ENCODE assay signal across 10 cellular contexts in the genomic region with DNA sequence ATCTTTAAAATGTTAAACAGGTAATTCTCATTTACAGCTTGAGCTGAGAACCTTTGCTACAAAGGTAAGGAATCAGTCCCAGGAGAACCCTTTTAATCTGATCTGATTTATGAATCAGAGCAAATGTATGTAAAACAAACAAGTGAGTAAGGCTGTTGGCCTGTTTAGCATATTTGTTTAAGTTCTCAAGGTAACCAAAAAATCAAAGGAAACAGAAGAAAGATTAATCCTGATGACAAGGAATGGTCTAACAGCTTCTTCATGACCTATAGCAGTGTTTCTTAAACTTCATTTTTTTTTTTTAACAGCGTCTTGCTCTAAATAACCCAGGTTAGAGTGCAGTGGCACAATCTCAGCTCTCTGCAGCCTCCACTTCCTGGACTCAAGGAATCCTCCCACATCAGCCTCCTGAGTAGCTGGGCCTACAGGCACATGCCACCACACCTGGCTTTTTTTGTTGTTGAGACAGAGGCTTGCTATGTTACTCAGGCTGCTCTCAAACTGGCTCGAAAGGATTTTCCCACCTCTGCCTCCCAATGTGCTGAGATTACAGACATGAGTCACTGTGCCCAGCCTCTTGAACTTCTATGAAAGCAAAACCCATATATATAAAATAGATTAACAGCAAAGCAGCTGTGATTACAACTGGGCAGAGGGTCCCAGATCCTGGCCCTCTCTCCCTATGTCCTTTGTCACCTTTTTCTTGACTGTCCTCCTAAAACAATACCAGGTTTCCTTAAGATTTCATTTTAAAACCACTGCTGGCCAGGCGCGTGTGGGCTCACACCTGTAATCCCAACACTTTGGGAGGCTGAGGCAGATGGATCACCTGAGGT. TPM values are rescaled to one million over a fixed set of nuclear protein-coding genes. Genes with fewer than 3 reads are reported as not detected.
DNase-seq lines count a peak whose midpoint lies in the region; ATAC-seq, FAIRE-seq and TF ChIP-seq lines count a peak whose summit lies in the region.
"Had no signal": no experiment of that assay in that cellular context is flagged by ENCODE, and none has a peak within 500 bp of the region (broad histone marks: within the 10 kb centered on the region; RNA-seq: fewer than 3 reads in every experiment).

No MANE protein-coding gene starts in this region.

- peaks cover 6% of the 10 kb centered on the region; the same call in 1 of the 2 replicates for H3K36me3 ChIP-seq in PC-3 (ENCODE audit: low read depth, low read length)
- H3K36me3 ChIP-seq in neural progenitor cell: no peaks in the 10 kb centered on the region

- H3K36me3 Mint-ChIP-seq in neural progenitor cell: peaks cover 14% of the 10 kb centered on the region

- H3F3A ChIP-seq in PC-3 (ENCODE audit: low read length, unreplicated experiment): peaks cover 24% of the 10 kb centered on the region
- H3F3A ChIP-seq in neural progenitor cell (ENCODE audit: low read depth): peaks cover 29% of the 10 kb centered on the region

- H3K4me1 ChIP-seq in A549 (peaks cover 38% of the 10 kb centered on the region), PC-3 (ENCODE audit: insufficient read depth, low read length) (peaks cover 47% of the 10 kb centered on the region), neural progenitor cell (peaks cover 7% of the 10 kb centered on the region)

- TF ChIP-seq CTCF in A549 (IDR thresholded peaks at IDR 0.05) (no peak), PC-3 (conservative IDR thresholded peaks at IDR 0.05; ENCODE audit: low read depth, low read length) (no peak), fibroblast of pulmonary artery (IDR thresholded peaks at IDR 0.05; ENCODE audit: low read length, missing control alignments) (no peak), neural progenitor cell (IDR thresholded peaks at IDR 0.05) (no peak)

- H2AFZ ChIP-seq in PC-3 (ENCODE audit: low read length) (no peak overlapping the region), neural progenitor cell (replicated peaks) (no peak overlapping the region)

- H3K9me3 Mint-ChIP-seq in neural progenitor cell: no peaks in the 10 kb centered on the region
- H3K9me3 Mint-ChIP-seq: CD4-positive, alpha-beta T cell had no signal

- no peak for TF ChIP-seq POLR2A in A549 (IDR thresholded peaks at IDR 0.05; ENCODE audit: low read length)

- H3K9me2 ChIP-seq in PC-3 (replicated peaks; ENCODE audit: low read length): no peaks in the 10 kb centered on the region

- FAIRE-seq in A549 (lab: Jason Lieb, UNC): peak; percentile 67
- FAIRE-seq: frontal cortex had no signal

- TF ChIP-seq EP300 in A549 (IDR thresholded peaks at IDR 0.05): no peak

- no peak overlapping the region for H3K27ac Mint-ChIP-seq in neural progenitor cell
- H3K27ac Mint-ChIP-seq: CD4-positive, alpha-beta T cell had no signal

- H3K4me3 Mint-ChIP-seq in neural progenitor cell: no peak overlapping the region
- H3K4me3 Mint-ChIP-seq: CD4-positive, alpha-beta T cell had no signal

- ATAC-seq in A549 (peak; percentile 34 to 39; a peak in 5 of 6 replicates), PC-3 (peak; percentile 64)

- H3K4me1 Mint-ChIP-seq in neural progenitor cell: peaks cover 4% of the 10 kb centered on the region

- H3K27ac ChIP-seq in A549: peak overlapping the region; percentile 48 to 77
- peak overlapping the region; percentile 96 for H3K27ac ChIP-seq in PC-3 (ENCODE audit: low read length)
- H3K27ac ChIP-seq in neural progenitor cell: no peak overlapping the region

- CTCF ChIA-PET in A549 (lab: Yijun Ruan, JAX) (interaction anchor here (0.5 to 5.2 kb wide), 10 partner anchors 10 to 89 kb away, joined by 3 to 26 read pairs (median 5); partner anchors contain the start of gene NT5C), PC-3 (lab: Charles Lee) (interaction anchor here (0.6 to 1.6 kb wide), 2 partner anchors 42 to 697 kb away, joined by 3 to 7 read pairs; no protein-coding TSS in a partner anchor)

- H3K4me3 ChIP-seq in A549: no peak overlapping the region
- peak overlapping the region; percentile 16; the same call in 1 of the 2 replicates for H3K4me3 ChIP-seq in PC-3 (ENCODE audit: low read length)
- H3K4me3 ChIP-seq in fibroblast of pulmonary artery (replicated peaks; ENCODE audit: low read depth, low read length): no peak overlapping the region
- no peak overlapping the region for H3K4me3 ChIP-seq in neural progenitor cell

- peaks cover 5% of the 10 kb centered on the region for H3K27me3 Mint-ChIP-seq in neural progenitor cell (ENCODE audit: insufficient read depth, low read depth)
- H3K27me3 Mint-ChIP-seq: CD4-positive, alpha-beta T cell had no signal

- TSS peak; percentile 49 for BruUV-seq in PC-3 (replicated peaks; lab: Mats Ljungman, UMichigan)

- peak overlapping the region; percentile 59 for H3K4me2 ChIP-seq in A549
- peak overlapping the region; percentile 68 for H3K4me2 ChIP-seq in PC-3 (ENCODE audit: low read length)
- H3K4me2 ChIP-seq in neural progenitor cell: no peak overlapping the region

- DNase-seq in A549 (ENCODE audit: low read depth in 1 of 2, low spot score in 1 of 2): peak in 1 of 2 experiments; percentile 73
- DNase-seq in PC-3: peak; percentile 98
- peak; percentile 44 for DNase-seq in fibroblast of pulmonary artery (ENCODE audit: low read depth)
- no peak for DNase-seq in neural progenitor cell (ENCODE audit: low spot score)
- no peak for DNase-seq in NCI-H1105 (lab: John Stamatoyannopoulos, UW)
- no peak for DNase-seq in DMS79 (lab: John Stamatoyannopoulos, UW)
- DNase-seq: NCI-H1436, substantia nigra had no signal

- H3K79me2 ChIP-seq in PC-3 (ENCODE audit: low read length): peaks cover 17% of the 10 kb centered on the region
- H3K79me2 ChIP-seq in neural progenitor cell (ENCODE audit: low read depth): no peaks in the 10 kb centered on the region

- H3K27me3 ChIP-seq in PC-3 (ENCODE audit: low read length) (no peaks in the 10 kb centered on the region), neural progenitor cell (no peaks in the 10 kb centered on the region)

- H3K9ac ChIP-seq in PC-3 (ENCODE audit: low read length): peak overlapping the region; percentile 76
- H3K9ac ChIP-seq in neural progenitor cell: no peak overlapping the region

- intact Hi-C loops in PC-3 (cut with micrococcal nuclease): no loop called here

- no peaks in the 10 kb centered on the region for H3K9me3 ChIP-seq in A549
- H3K9me3 ChIP-seq in PC-3 (ENCODE audit: low read length): no peaks in the 10 kb centered on the region
- no peaks in the 10 kb centered on the region for H3K9me3 ChIP-seq in neural progenitor cell (ENCODE audit: low read depth)

- POLR2A ChIA-PET in A549 (lab: Yijun Ruan, JAX): interaction anchor here (1.4 kb wide), 1 partner anchor 35 kb away, joined by 4 read pairs; no protein-coding TSS in a partner anchor
- POLR2A ChIA-PET in PC-3 (lab: Charles Lee; ENCODE audit: unreplicated experiment): interaction anchor here (0.5 to 1.2 kb wide), 7 partner anchors 13 to 429 kb away, joined by 3 to 5 read pairs (median 3); partner anchors contain the start of genes NT5C and USH1G

- H4K20me1 ChIP-seq in PC-3 (ENCODE audit: low read length) (no peaks in the 10 kb centered on the region), neural progenitor cell (ENCODE audit: low read depth) (peaks cover 10% of the 10 kb centered on the region)

- TF ChIP-seq RAD21 in A549 (conservative IDR thresholded peaks at IDR 0.05 in 1 of 2, IDR thresholded peaks at IDR 0.05 in 1 of 2): no peak

- WGBS in A549 (ENCODE audit: missing lambda C conversion rate): 47% methylated on average over 4 of the region's 4 CpGs

TF ChIP-seq in A549, 52 proteins besides CTCF, POLR2A, EP300 and RAD21 (continues in another document):
- peak; percentile 59 for TF ChIP-seq JUNB (IDR thresholded peaks at IDR 0.05)

RNA-seq across cellular contexts. Expression of gene JPT1, which starts 5.1 kb away (rescaled TPM):
- polyA plus RNA-seq in A549 (2011; rRNA removed) (141 and 196 TPM in 2 replicates), A549 (2017; fragmentation: RNase III; extraction: RNeasy Plus Mini Kit Qiagen cat#74134 plus additional on column Dnase treatment) (623 to 739 TPM (median 629 TPM) in 3 replicates)
- 483 and 502 TPM in 2 replicates for polyA plus RNA-seq in A549 (2012; cell fraction: cytosol; rRNA removed)
- polyA plus RNA-seq in A549 (2012; cell fraction: nucleus; rRNA removed): 360 and 387 TPM in 2 replicates
- polyA minus RNA-seq in A549 (2011; rRNA and poly(A)+ RNA removed): 49.1 and 91.6 TPM in 2 replicates
- total RNA-seq in PC-3 (2014; rRNA removed) (674 and 705 TPM in 2 replicates), neural progenitor cell (ENCODE audit: low replicate concordance) (236 and 286 TPM in 2 replicates)

RNA-seq across cellular contexts. Expression of gene SUMO2, which starts 23.3 kb away (rescaled TPM):
- 400 and 545 TPM in 2 replicates for polyA plus RNA-seq in A549 (2011; rRNA removed)
- 90.1 and 91.1 TPM in 2 replicates for polyA plus RNA-seq in A549 (2012; cell fraction: cytosol; rRNA removed)
- 21.1 and 34.7 TPM in 2 replicates for polyA plus RNA-seq in A549 (2012; cell fraction: nucleus; rRNA removed)
- polyA plus RNA-seq in A549 (2017; fragmentation: RNase III; extraction: RNeasy Plus Mini Kit Qiagen cat#74134 plus additional on column Dnase treatment): 452 to 573 TPM (median 525 TPM) in 3 replicates
- 119 and 127 TPM in 2 replicates for polyA minus RNA-seq in A549 (2011; rRNA and poly(A)+ RNA removed)
- 244 and 282 TPM in 2 replicates for total RNA-seq in PC-3 (2014; rRNA removed)
- total RNA-seq in neural progenitor cell (ENCODE audit: low replicate concordance): 250 and 372 TPM in 2 replicates

RNA-seq across cellular contexts. Expression of gene NT5C, which starts 27.9 kb away (rescaled TPM):
- polyA plus RNA-seq in A549 (2011; rRNA removed): 54.5 and 73.7 TPM in 2 replicates
- polyA plus RNA-seq in A549 (2012; cell fraction: cytosol; rRNA removed): 174 and 199 TPM in 2 replicates
- polyA plus RNA-seq in A549 (2012; cell fraction: nucleus; rRNA removed): 280 and 344 TPM in 2 replicates
- polyA plus RNA-seq in A549 (2017; fragmentation: RNase III; extraction: RNeasy Plus Mini Kit Qiagen cat#74134 plus additional on column Dnase treatment): 83.8 to 92.2 TPM (median 91.4 TPM) in 3 replicates
- 31.1 and 36.1 TPM in 2 replicates for polyA minus RNA-seq in A549 (2011; rRNA and poly(A)+ RNA removed)
- total RNA-seq in PC-3 (2014; rRNA removed): 116 and 131 TPM in 2 replicates
- 45.8 and 117 TPM in 2 replicates for total RNA-seq in neural progenitor cell (ENCODE audit: low replicate concordance)

RNA-seq across cellular contexts. Expression of gene NUP85, which starts 46.1 kb away (rescaled TPM):
- 110 and 124 TPM in 2 replicates for polyA plus RNA-seq in A549 (2011; rRNA removed)
- polyA plus RNA-seq in A549 (2012; cell fraction: cytosol; rRNA removed): 203 and 209 TPM in 2 replicates
- polyA plus RNA-seq in A549 (2012; cell fraction: nucleus; rRNA removed): 485 and 663 TPM in 2 replicates
- 83.4 to 87.1 TPM (median 84.1 TPM) in 3 replicates for polyA plus RNA-seq in A549 (2017; fragmentation: RNase III; extraction: RNeasy Plus Mini Kit Qiagen cat#74134 plus additional on column Dnase treatment)
- 109 and 125 TPM in 2 replicates for polyA minus RNA-seq in A549 (2011; rRNA and poly(A)+ RNA removed)
- total RNA-seq in PC-3 (2014; rRNA removed): 91.5 and 95.6 TPM in 2 replicates
- total RNA-seq in neural progenitor cell (ENCODE audit: low replicate concordance): 58.2 and 88.6 TPM in 2 replicates

RNA-seq across cellular contexts. Expression of gene ARMC7, which starts 49.6 kb away (rescaled TPM):
- polyA plus RNA-seq in A549 (2011; rRNA removed): 8.5 and 9.5 TPM in 2 replicates
- 11.0 and 13.2 TPM in 2 replicates for polyA plus RNA-seq in A549 (2012; cell fraction: cytosol; rRNA removed)
- 16.6 and 18.3 TPM in 2 replicates for polyA plus RNA-seq in A549 (2012; cell fraction: nucleus; rRNA removed)
- 11.3 to 13.1 TPM (median 12.6 TPM) in 3 replicates for polyA plus RNA-seq in A549 (2017; fragmentation: RNase III; extraction: RNeasy Plus Mini Kit Qiagen cat#74134 plus additional on column Dnase treatment)
- 14.3 and 15.2 TPM in 2 replicates for polyA minus RNA-seq in A549 (2011; rRNA and poly(A)+ RNA removed)
- total RNA-seq in PC-3 (2014; rRNA removed): 17.0 and 17.3 TPM in 2 replicates
- 1.9 and 4.3 TPM in 2 replicates for total RNA-seq in neural progenitor cell (ENCODE audit: low replicate concordance)

Comparison
In these comparisons a context has a peak if more than half of its experiments do, and no peak if none do; other contexts are left out.
1. DNase-seq: peak in PC-3 (single experiment) and fibroblast of pulmonary artery (single experiment); none in neural progenitor cell (single experiment), NCI-H1105 (single experiment) and DMS79 (single experiment).